Comparison of ENCODE assay signal across 12 cellular contexts in genomic region chr10:43402176-43402575, GRCh38. TPM values are rescaled to one million over a fixed set of nuclear protein-coding genes. Genes with fewer than 3 reads are reported as not detected.
A peak's percentile ranks its signal among the peaks of the same experiment; 100 is the strongest.
DNase-seq lines count a peak whose midpoint lies in the region; ATAC-seq and TF ChIP-seq lines count a peak whose summit lies in the region.
"Had no signal": no experiment of that assay in that cellular context is flagged by ENCODE, and none has a peak within 500 bp of the region (broad histone marks: within the 10 kb centered on the region; RNA-seq: fewer than 3 reads in every experiment).

No MANE protein-coding gene starts in this region.

- peaks cover 5% of the 10 kb centered on the region for H3K36me3 ChIP-seq in ACC112 (ENCODE audit: insufficient read depth, low read length)
- H3K36me3 ChIP-seq in GM23248 (ENCODE audit: low read depth) = 0 out of 2 replicates have a peak, but pooled peaks cover 4% of the 10 kb centered on the region

- H3K9me3 Mint-ChIP-seq in activated CD8-positive, alpha-beta T cell treated with anti-CD3 and anti-CD28 coated beads, Interleukin-2, amount 10 ng/mL, durations not matched to agents 7 days and 5 days (ENCODE audit: insufficient read depth) = no peaks in the 10 kb centered on the region
- H3K9me3 Mint-ChIP-seq in memory B cell (no peaks in the 10 kb centered on the region), glutamatergic neuron (ENCODE audit: unreplicated experiment) (peaks cover 5% of the 10 kb centered on the region)

- H3K9ac ChIP-seq in GM23248 = peak overlapping the region; percentile 16

- H3K9me2 ChIP-seq in GM23248 (ENCODE audit: insufficient read depth) = no peaks in the 10 kb centered on the region

- CTCF ChIA-PET in activated CD8-positive, alpha-beta T cell treated with anti-CD3 and anti-CD28 coated beads, Interleukin-2, amount 10 ng/mL, durations not matched to agents 7 days and 5 days (lab: Charles Lee) = no interaction called here

- DNase-seq in GM23248 (no peak), memory B cell (ENCODE audit: low spot score in 2 of 2) (no peak), glutamatergic neuron (no peak), GM19240 (ENCODE audit: insufficient read length, low spot score) (no peak)
- no peak for DNase-seq in activated CD8-positive, alpha-beta T cell treated with anti-CD3 and anti-CD28 coated beads, Interleukin-2, amount 10 ng/mL, durations not matched to agents 7 days and 5 days
- DNase-seq: cerebellar nuclear complex, SJCRH30 had no signal

- no peaks in the 10 kb centered on the region for H3K9me3 ChIP-seq in GM23248 (ENCODE audit: low read depth)
- H3K9me3 ChIP-seq: SJCRH30 had no signal

- peaks cover 39% of the 10 kb centered on the region for H4K20me1 ChIP-seq in GM23248 (ENCODE audit: insufficient read depth)

- H3K27ac Mint-ChIP-seq in activated CD8-positive, alpha-beta T cell treated with anti-CD3 and anti-CD28 coated beads, Interleukin-2, amount 10 ng/mL, durations not matched to agents 7 days and 5 days = peak overlapping the region; percentile 33
- H3K27ac Mint-ChIP-seq in memory B cell = peak overlapping the region; percentile 74
- H3K27ac Mint-ChIP-seq in glutamatergic neuron (ENCODE audit: unreplicated experiment) = no peak overlapping the region

- H3F3A ChIP-seq in GM23248 (ENCODE audit: insufficient read depth) = peaks cover 49% of the 10 kb centered on the region

- H3K27ac ChIP-seq in ACC112 (ENCODE audit: low read depth, low read length) = peak overlapping the region; percentile 35
- peak overlapping the region; percentile 87 for H3K27ac ChIP-seq in GM23248
- H3K27ac ChIP-seq: SJCRH30 had no signal

- no peak for ATAC-seq in activated CD8-positive, alpha-beta T cell treated with anti-CD3 and anti-CD28 coated beads, Interleukin-2, amount 10 ng/mL, durations not matched to agents 7 days and 5 days
- no peak for ATAC-seq in memory B cell (ENCODE audit: low read depth)
- no peak for ATAC-seq in HG03097 (IDR thresholded peaks at IDR 0.05; ENCODE audit: low FRiP score, unreplicated experiment)
- ATAC-seq in GM18519 (IDR thresholded peaks at IDR 0.05; ENCODE audit: low FRiP score, unreplicated experiment) = no peak

- POLR2A ChIA-PET in activated CD8-positive, alpha-beta T cell treated with anti-CD3 and anti-CD28 coated beads, Interleukin-2, amount 10 ng/mL, durations not matched to agents 7 days and 5 days (lab: Charles Lee) = interaction anchor here (1.3 kb wide), 1 partner anchor 41 kb away, joined by 3 read pairs; no protein-coding TSS in a partner anchor

- peaks cover 81% of the 10 kb centered on the region for H3K36me3 Mint-ChIP-seq in activated CD8-positive, alpha-beta T cell treated with anti-CD3 and anti-CD28 coated beads, Interleukin-2, amount 10 ng/mL, durations not matched to agents 7 days and 5 days (ENCODE audit: low read depth)
- H3K36me3 Mint-ChIP-seq in memory B cell = peaks cover 14% of the 10 kb centered on the region
- no peaks in the 10 kb centered on the region for H3K36me3 Mint-ChIP-seq in glutamatergic neuron (ENCODE audit: unreplicated experiment)

- H3K4me3 ChIP-seq in ACC112 (ENCODE audit: low read depth, low read length) (peak overlapping the region; percentile 0; the same call in 1 of the 2 replicates), GM23248 (no peak overlapping the region)
- H3K4me3 ChIP-seq: SJCRH30 had no signal

- 50 to 54% methylated on average over 4 of the region's 4 CpGs for WGBS in GM23248 (ENCODE audit: low coverage in 1 of 2, low lambda C conversion rate in 2 of 2, missing lambda C conversion rate in 2 of 2), 2 experiments

- no peak for TF ChIP-seq CTCF in glutamatergic neuron (IDR thresholded peaks at IDR 0.05; ENCODE audit: partially characterized antibody, unreplicated experiment)

- H2AFZ ChIP-seq in ACC112 (ENCODE audit: low read length, unreplicated experiment) (no peak overlapping the region), GM23248 (no peak overlapping the region)

- in situ Hi-C loops in GM23248 (cut with MboI) = no loop called here

- H3K4me2 ChIP-seq in GM23248 (ENCODE audit: unreplicated experiment) = peak overlapping the region; percentile 1

- H3K27me3 Mint-ChIP-seq in activated CD8-positive, alpha-beta T cell treated with anti-CD3 and anti-CD28 coated beads, Interleukin-2, amount 10 ng/mL, durations not matched to agents 7 days and 5 days (ENCODE audit: low read depth) = no peaks in the 10 kb centered on the region
- H3K27me3 Mint-ChIP-seq in memory B cell (no peaks in the 10 kb centered on the region), glutamatergic neuron (ENCODE audit: unreplicated experiment) (peaks cover 2% of the 10 kb centered on the region)

- H3K27me3 ChIP-seq in ACC112 (ENCODE audit: insufficient read depth, low read length) (no peaks in the 10 kb centered on the region), GM23248 (replicated peaks; ENCODE audit: insufficient read depth) (no peaks in the 10 kb centered on the region)
- H3K27me3 ChIP-seq: SJCRH30 had no signal

- peaks cover 65% of the 10 kb centered on the region for H3K4me1 Mint-ChIP-seq in activated CD8-positive, alpha-beta T cell treated with anti-CD3 and anti-CD28 coated beads, Interleukin-2, amount 10 ng/mL, durations not matched to agents 7 days and 5 days (ENCODE audit: low read depth)
- peaks cover 50% of the 10 kb centered on the region for H3K4me1 Mint-ChIP-seq in memory B cell
- peaks cover 13% of the 10 kb centered on the region for H3K4me1 Mint-ChIP-seq in glutamatergic neuron (ENCODE audit: low read depth, unreplicated experiment)

- H3K79me2 ChIP-seq in ACC112 (ENCODE audit: control insufficient read depth, insufficient read depth, low read length, unreplicated experiment) = peaks cover 100% of the 10 kb centered on the region
- peaks cover 99% of the 10 kb centered on the region for H3K79me2 ChIP-seq in GM23248 (ENCODE audit: insufficient read depth)

- peaks cover 73% of the 10 kb centered on the region for H3K4me1 ChIP-seq in ACC112 (ENCODE audit: control insufficient read depth, insufficient read depth, low read length, unreplicated experiment)
- peaks cover 84% of the 10 kb centered on the region for H3K4me1 ChIP-seq in GM23248 (ENCODE audit: insufficient read depth)
- H3K4me1 ChIP-seq: SJCRH30 had no signal

- H3K4me3 Mint-ChIP-seq in activated CD8-positive, alpha-beta T cell treated with anti-CD3 and anti-CD28 coated beads, Interleukin-2, amount 10 ng/mL, durations not matched to agents 7 days and 5 days = peak overlapping the region; percentile 85
- H3K4me3 Mint-ChIP-seq in memory B cell (peak overlapping the region; percentile 46), glutamatergic neuron (ENCODE audit: unreplicated experiment) (no peak overlapping the region)

RNA-seq across cellular contexts. Expression of gene HNRNPF, which starts 6.8 kb away (rescaled TPM):
- total RNA-seq in GM23248 (2014; rRNA removed; shearing (Covaris generic)) = 158 and 172 TPM in 2 replicates
- 106 and 116 TPM in 2 replicates for polyA plus RNA-seq in GM23248 (2016; fragmentation: Nextera tagmentation; extraction: Ambion mirVana)
- total RNA-seq in activated CD8-positive, alpha-beta T cell treated with anti-CD3 and anti-CD28 coated beads, Interleukin-2, amount 10 ng/mL, durations not matched to agents 7 days and 5 days = 100 to 1,000 TPM; 512 to 515 TPM
- total RNA-seq in glutamatergic neuron (ENCODE audit: unreplicated experiment) = 99.7 TPM

RNA-seq across cellular contexts. Expression of gene FXYD4, which starts 30.7 kb away (rescaled TPM):
- total RNA-seq in GM23248 (2014; rRNA removed; shearing (Covaris generic)) = not detected in 2 replicates
- polyA plus RNA-seq in GM23248 (2016; fragmentation: Nextera tagmentation; extraction: Ambion mirVana) = not detected in 2 replicates
- not detected for total RNA-seq in activated CD8-positive, alpha-beta T cell treated with anti-CD3 and anti-CD28 coated beads, Interleukin-2, amount 10 ng/mL, durations not matched to agents 7 days and 5 days
- not detected for total RNA-seq in glutamatergic neuron (ENCODE audit: unreplicated experiment)
- total RNA-seq: frontal cortex, pulmonary artery endothelial cell, SJCRH30 had no signal

RNA-seq across cellular contexts. Expression of gene ZNF487, which starts 34.7 kb away (rescaled TPM):
- 6.3 and 11.0 TPM in 2 replicates for total RNA-seq in GM23248 (2014; rRNA removed; shearing (Covaris generic))
- polyA plus RNA-seq in GM23248 (2016; fragmentation: Nextera tagmentation; extraction: Ambion mirVana) = 5.3 and 5.5 TPM in 2 replicates
- 1 to 10 TPM; 4.8 to 5.2 TPM for total RNA-seq in activated CD8-positive, alpha-beta T cell treated with anti-CD3 and anti-CD28 coated beads, Interleukin-2, amount 10 ng/mL, durations not matched to agents 7 days and 5 days
- total RNA-seq in glutamatergic neuron (ENCODE audit: unreplicated experiment) = 2.1 TPM
